26 cellular contexts compared by ENCODE assay signal in the genomic region with DNA sequence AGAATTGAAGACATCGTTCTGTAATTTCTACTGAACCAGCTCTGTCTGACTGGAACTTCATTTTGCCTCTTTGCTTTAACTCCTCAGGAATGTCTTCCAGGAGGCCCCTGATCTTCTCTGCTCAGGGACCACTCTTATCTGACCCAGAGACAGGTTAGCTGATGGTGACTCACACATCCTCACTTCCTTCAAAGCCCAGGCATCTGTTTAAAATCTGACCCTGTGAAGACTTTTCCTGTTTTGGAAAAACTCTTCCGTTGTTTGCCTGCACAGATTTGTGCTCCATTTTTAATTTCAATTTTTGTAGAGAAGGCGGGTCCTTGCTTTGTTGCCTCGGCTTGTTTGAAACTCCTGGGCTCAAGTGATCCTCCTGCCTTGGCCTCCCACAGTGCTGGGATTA. TPM values are rescaled to one million over a fixed set of nuclear protein-coding genes. Genes with fewer than 3 reads are reported as not detected.
DNase-seq lines count a peak whose midpoint lies in the region; ATAC-seq and TF ChIP-seq lines count a peak whose summit lies in the region.
"Had no signal": no experiment of that assay in that cellular context is flagged by ENCODE, and none has a peak within 500 bp of the region (broad histone marks: within the 10 kb centered on the region; RNA-seq: fewer than 3 reads in every experiment).

No MANE protein-coding gene starts in this region.

- H3K4me3 ChIP-seq in DOHH2 (ENCODE audit: low read length) (peak overlapping the region; percentile 89), neural progenitor cell (no peak overlapping the region)
- H3K4me3 ChIP-seq: colonic mucosa, GM23248, smooth muscle cell had no signal

- H3K27ac ChIP-seq in DOHH2 (ENCODE audit: low read depth, low read length) = peak overlapping the region; percentile 78
- no peak overlapping the region for H3K27ac ChIP-seq in neural progenitor cell
- H3K27ac ChIP-seq: colonic mucosa, foreskin keratinocyte, GM23248 had no signal

- no peaks in the 10 kb centered on the region for H3K9me3 Mint-ChIP-seq in neural progenitor cell
- H3K9me3 Mint-ChIP-seq: activated T-helper 1 cell treated with anti-CD3 and anti-CD28 coated beads, Interleukin-12 subunit alpha, Interleukin-12 subunit beta, Interleukin-2, Interleukin-4 antibody, amounts not matched to agents 30 ng/mL and 10 ng/mL and 1 ng/mL, durations not matched to agents 14 hours and 24 hours and 36 hours; brain had no signal

- H3K36me3 ChIP-seq in DOHH2 (ENCODE audit: control insufficient read depth, low read length) (peaks cover 59% of the 10 kb centered on the region), neural progenitor cell (no peaks in the 10 kb centered on the region)
- H3K36me3 ChIP-seq: colonic mucosa had no signal

- H3K4me1 Mint-ChIP-seq in neural progenitor cell = peaks cover 13% of the 10 kb centered on the region

- ATAC-seq in GM19324 (IDR thresholded peaks at IDR 0.05; ENCODE audit: low FRiP score, unreplicated experiment) = no peak
- ATAC-seq: activated CD4-positive, CD25-positive, alpha-beta regulatory T cell treated with anti-CD3 and anti-CD28 coated beads, Interleukin-2, amount 50 U/mL, for 24 hours; foreskin keratinocyte had no signal

- H4K20me1 ChIP-seq in DOHH2 (ENCODE audit: control insufficient read depth, insufficient read depth, low read depth, low read length) = peaks cover 7% of the 10 kb centered on the region; the same call in 1 of the 2 replicates
- H4K20me1 ChIP-seq in neural progenitor cell (ENCODE audit: low read depth) = no peaks in the 10 kb centered on the region

- peaks cover 10% of the 10 kb centered on the region; the same call in 1 of the 2 replicates for H3F3A ChIP-seq in DOHH2 (ENCODE audit: control insufficient read depth, insufficient read depth)
- H3F3A ChIP-seq in neural progenitor cell (ENCODE audit: low read depth) = no peaks in the 10 kb centered on the region

- no peak overlapping the region for H2AFZ ChIP-seq in neural progenitor cell (replicated peaks)
- H2AFZ ChIP-seq: GM23248 had no signal

- no peak for TF ChIP-seq CTCF in DOHH2 (IDR thresholded peaks at IDR 0.05; ENCODE audit: low read depth, low read length, poor library complexity, severe bottlenecking)
- TF ChIP-seq CTCF in neural progenitor cell (IDR thresholded peaks at IDR 0.05) = no peak
- no peak for TF ChIP-seq CTCF in GM20000 (IDR thresholded peaks at IDR 0.05; ENCODE audit: extremely low read depth, missing control alignments)

- H3K27me3 ChIP-seq in DOHH2 (ENCODE audit: control insufficient read depth, low read length) = no peaks in the 10 kb centered on the region
- no peaks in the 10 kb centered on the region for H3K27me3 ChIP-seq in neural progenitor cell
- H3K27me3 ChIP-seq: colonic mucosa, foreskin keratinocyte had no signal

- no peaks in the 10 kb centered on the region for H3K9me2 ChIP-seq in DOHH2 (replicated peaks; ENCODE audit: control insufficient read depth, low read length)

- H3K36me3 Mint-ChIP-seq in neural progenitor cell = no peaks in the 10 kb centered on the region
- H3K36me3 Mint-ChIP-seq: activated naive CD8-positive, alpha-beta T cell; brain; CD4-positive, alpha-beta memory T cell had no signal

- H3K4me3 Mint-ChIP-seq in neural progenitor cell = no peak overlapping the region
- H3K4me3 Mint-ChIP-seq: brain; CD4-positive, alpha-beta memory T cell had no signal

- peak overlapping the region; percentile 67 for H3K27ac Mint-ChIP-seq in neural progenitor cell
- H3K27ac Mint-ChIP-seq: activated naive CD8-positive, alpha-beta T cell; activated T-helper 1 cell treated with anti-CD3 and anti-CD28 coated beads, Interleukin-12 subunit alpha, Interleukin-12 subunit beta, Interleukin-2, Interleukin-4 antibody, amounts not matched to agents 30 ng/mL and 10 ng/mL and 1 ng/mL, durations not matched to agents 14 hours and 24 hours and 36 hours; brain had no signal

- H3K9me3 ChIP-seq in DOHH2 (ENCODE audit: control insufficient read depth, insufficient read depth, low read length) (no peaks in the 10 kb centered on the region), neural progenitor cell (ENCODE audit: low read depth) (no peaks in the 10 kb centered on the region)
- H3K9me3 ChIP-seq: colonic mucosa had no signal

- H3K4me1 ChIP-seq in DOHH2 (ENCODE audit: control insufficient read depth, low read length) (peaks cover 69% of the 10 kb centered on the region), neural progenitor cell (peaks cover 5% of the 10 kb centered on the region)
- H3K4me1 ChIP-seq: foreskin keratinocyte had no signal

- peak overlapping the region; percentile 80 for H3K4me2 ChIP-seq in DOHH2 (ENCODE audit: low read length)
- no peak overlapping the region for H3K4me2 ChIP-seq in neural progenitor cell
- H3K4me2 ChIP-seq: smooth muscle cell had no signal

- peaks cover 66% of the 10 kb centered on the region for H3K79me2 ChIP-seq in DOHH2 (ENCODE audit: control insufficient read depth, low read length)
- no peaks in the 10 kb centered on the region for H3K79me2 ChIP-seq in neural progenitor cell (ENCODE audit: low read depth)

- peaks cover 6% of the 10 kb centered on the region for H3K27me3 Mint-ChIP-seq in neural progenitor cell (ENCODE audit: insufficient read depth, low read depth)
- H3K27me3 Mint-ChIP-seq: activated naive CD8-positive, alpha-beta T cell; CD4-positive, alpha-beta memory T cell had no signal

- no peak overlapping the region for H3K9ac ChIP-seq in neural progenitor cell
- H3K9ac ChIP-seq: GM23248 had no signal

- DNase-seq in M059J (ENCODE audit: low read depth) = peak; percentile 20
- DNase-seq in dermis blood vessel endothelial cell = peak; percentile 85
- no peak for DNase-seq in neural progenitor cell (ENCODE audit: low spot score)
- DNase-seq in GM20000 (ENCODE audit: low spot score) = no peak
- no peak for DNase-seq in effector CD4-positive, alpha-beta T cell
- DNase-seq in NCI-H69 (lab: John Stamatoyannopoulos, UW) = no peak
- DNase-seq: CD4-positive, alpha-beta memory T cell; colonic mucosa; foreskin keratinocyte; GM23248; hypothalamus; kidney; midbrain; NCI-H1417; NCI-H748 treated with DMSO at 0.1 percent for 48 hours; OCI-M1; stimulated activated CD4-positive, alpha-beta T cell treated with anti-CD3 and anti-CD28 coated beads, Interleukin-4, amount 100 ng/mL, for 24 hours; T-helper 9 cell had no signal

RNA-seq across cellular contexts. Expression of gene ARL11, which starts 1.6 kb away (rescaled TPM):
- not detected in 2 replicates for total RNA-seq in M059J (2014; rRNA removed; shearing (Covaris generic))
- 0.09 and 0.51 TPM in 2 replicates for total RNA-seq in dermis blood vessel endothelial cell
- total RNA-seq in neural progenitor cell (ENCODE audit: low replicate concordance) = 0.06 and 0.12 TPM in 2 replicates
- total RNA-seq: GM23248, LHCN-M2, smooth muscle cell had no signal

RNA-seq across cellular contexts. Expression of gene RCBTB1, which starts 44.6 kb away (rescaled TPM):
- total RNA-seq in M059J (2014; rRNA removed; shearing (Covaris generic)) = 8.2 and 12.2 TPM in 2 replicates
- total RNA-seq in dermis blood vessel endothelial cell = 24.5 and 26.0 TPM in 2 replicates
- total RNA-seq in neural progenitor cell (ENCODE audit: low replicate concordance) = 34.4 and 54.2 TPM in 2 replicates

Comparison
In these comparisons a context has a peak if more than half of its experiments do, and no peak if none do; other contexts are left out.
1. DNase-seq: peak in M059J (single experiment) and dermis blood vessel endothelial cell (single experiment); none in neural progenitor cell (single experiment), GM20000 (single experiment), effector CD4-positive, alpha-beta T cell (single experiment) and NCI-H69 (single experiment).